ENCODE assay signal across 1 cellular context in the genomic region with DNA sequence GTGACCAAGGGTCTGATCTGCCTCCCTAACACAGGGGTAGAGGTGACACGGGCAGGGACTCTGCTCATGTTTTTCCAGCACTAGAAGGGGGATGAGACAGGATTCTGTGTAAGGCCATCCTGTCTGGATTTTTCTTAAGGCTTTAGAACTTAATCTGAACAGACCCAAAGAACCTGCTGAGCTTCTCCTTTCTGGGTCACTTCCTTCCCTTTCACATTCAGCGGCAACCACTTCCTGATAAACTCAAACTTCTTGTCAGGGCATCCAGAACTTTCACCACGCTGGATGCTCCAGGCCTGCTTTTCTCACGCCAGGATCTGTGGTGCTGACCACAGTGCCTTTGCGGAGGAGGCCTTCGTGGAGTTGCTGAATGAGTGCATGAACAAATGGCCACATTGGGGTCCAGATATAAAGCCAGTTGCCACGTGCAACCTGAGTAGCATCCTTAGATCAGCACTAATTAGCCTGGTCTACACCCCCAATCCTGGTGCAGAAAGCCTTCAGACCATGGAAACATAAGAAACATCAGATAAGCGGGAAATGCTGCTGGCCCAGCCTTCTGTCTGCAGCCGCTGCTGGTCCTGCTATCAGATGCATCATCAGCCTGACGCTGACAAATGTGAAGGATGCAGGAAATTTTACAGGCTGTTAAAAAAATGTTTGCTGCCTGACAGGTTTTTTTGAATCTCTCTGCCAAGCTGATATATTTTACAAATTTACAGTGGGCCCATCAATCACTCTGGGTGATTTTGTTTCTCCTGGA.
TF ChIP-seq lines count a peak whose summit lies in the region.

No MANE protein-coding gene starts in this region.

TF ChIP-seq in WTC11, 78 proteins besides CTCF, POLR2A, EP300 and RAD21 (continued from another document):
- TF ChIP-seq, protein P1, sequence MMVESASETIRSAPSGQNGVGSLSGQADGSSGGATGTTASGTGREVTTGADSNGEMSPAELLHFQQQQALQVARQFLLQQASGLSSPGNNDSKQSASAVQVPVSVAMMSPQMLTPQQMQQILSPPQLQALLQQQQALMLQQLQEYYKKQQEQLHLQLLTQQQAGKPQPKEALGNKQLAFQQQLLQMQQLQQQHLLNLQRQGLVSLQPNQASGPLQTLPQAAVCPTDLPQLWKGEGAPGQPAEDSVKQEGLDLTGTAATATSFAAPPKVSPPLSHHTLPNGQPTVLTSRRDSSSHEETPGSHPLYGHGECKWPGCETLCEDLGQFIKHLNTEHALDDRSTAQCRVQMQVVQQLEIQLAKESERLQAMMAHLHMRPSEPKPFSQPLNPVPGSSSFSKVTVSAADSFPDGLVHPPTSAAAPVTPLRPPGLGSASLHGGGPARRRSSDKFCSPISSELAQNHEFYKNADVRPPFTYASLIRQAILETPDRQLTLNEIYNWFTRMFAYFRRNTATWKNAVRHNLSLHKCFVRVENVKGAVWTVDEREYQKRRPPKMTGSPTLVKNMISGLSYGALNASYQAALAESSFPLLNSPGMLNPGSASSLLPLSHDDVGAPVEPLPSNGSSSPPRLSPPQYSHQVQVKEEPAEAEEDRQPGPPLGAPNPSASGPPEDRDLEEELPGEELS (CRISPR knock-in tag; IDR thresholded peaks at IDR 0.05) = no peak
- TF ChIP-seq ZNF232 (CRISPR knock-in tag; IDR thresholded peaks at IDR 0.05) = no peak
- TF ChIP-seq, protein P2, sequence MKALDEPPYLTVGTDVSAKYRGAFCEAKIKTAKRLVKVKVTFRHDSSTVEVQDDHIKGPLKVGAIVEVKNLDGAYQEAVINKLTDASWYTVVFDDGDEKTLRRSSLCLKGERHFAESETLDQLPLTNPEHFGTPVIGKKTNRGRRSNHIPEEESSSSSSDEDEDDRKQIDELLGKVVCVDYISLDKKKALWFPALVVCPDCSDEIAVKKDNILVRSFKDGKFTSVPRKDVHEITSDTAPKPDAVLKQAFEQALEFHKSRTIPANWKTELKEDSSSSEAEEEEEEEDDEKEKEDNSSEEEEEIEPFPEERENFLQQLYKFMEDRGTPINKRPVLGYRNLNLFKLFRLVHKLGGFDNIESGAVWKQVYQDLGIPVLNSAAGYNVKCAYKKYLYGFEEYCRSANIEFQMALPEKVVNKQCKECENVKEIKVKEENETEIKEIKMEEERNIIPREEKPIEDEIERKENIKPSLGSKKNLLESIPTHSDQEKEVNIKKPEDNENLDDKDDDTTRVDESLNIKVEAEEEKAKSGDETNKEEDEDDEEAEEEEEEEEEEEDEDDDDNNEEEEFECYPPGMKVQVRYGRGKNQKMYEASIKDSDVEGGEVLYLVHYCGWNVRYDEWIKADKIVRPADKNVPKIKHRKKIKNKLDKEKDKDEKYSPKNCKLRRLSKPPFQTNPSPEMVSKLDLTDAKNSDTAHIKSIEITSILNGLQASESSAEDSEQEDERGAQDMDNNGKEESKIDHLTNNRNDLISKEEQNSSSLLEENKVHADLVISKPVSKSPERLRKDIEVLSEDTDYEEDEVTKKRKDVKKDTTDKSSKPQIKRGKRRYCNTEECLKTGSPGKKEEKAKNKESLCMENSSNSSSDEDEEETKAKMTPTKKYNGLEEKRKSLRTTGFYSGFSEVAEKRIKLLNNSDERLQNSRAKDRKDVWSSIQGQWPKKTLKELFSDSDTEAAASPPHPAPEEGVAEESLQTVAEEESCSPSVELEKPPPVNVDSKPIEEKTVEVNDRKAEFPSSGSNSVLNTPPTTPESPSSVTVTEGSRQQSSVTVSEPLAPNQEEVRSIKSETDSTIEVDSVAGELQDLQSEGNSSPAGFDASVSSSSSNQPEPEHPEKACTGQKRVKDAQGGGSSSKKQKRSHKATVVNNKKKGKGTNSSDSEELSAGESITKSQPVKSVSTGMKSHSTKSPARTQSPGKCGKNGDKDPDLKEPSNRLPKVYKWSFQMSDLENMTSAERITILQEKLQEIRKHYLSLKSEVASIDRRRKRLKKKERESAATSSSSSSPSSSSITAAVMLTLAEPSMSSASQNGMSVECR (CRISPR knock-in tag; IDR thresholded peaks at IDR 0.05; ENCODE audit: borderline replicate concordance) = no peak
- TF ChIP-seq ZNF263 (CRISPR knock-in tag; IDR thresholded peaks at IDR 0.05; ENCODE audit: low read depth) = no peak
- TF ChIP-seq, protein P3, sequence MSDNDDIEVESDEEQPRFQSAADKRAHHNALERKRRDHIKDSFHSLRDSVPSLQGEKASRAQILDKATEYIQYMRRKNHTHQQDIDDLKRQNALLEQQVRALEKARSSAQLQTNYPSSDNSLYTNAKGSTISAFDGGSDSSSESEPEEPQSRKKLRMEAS (CRISPR knock-in tag; IDR thresholded peaks at IDR 0.05) = no peak
- no peak for TF ChIP-seq JUN (CRISPR knock-in tag; IDR thresholded peaks at IDR 0.05)
- no peak for TF ChIP-seq CREM (CRISPR knock-in tag; IDR thresholded peaks at IDR 0.05)
- TF ChIP-seq, protein P4, sequence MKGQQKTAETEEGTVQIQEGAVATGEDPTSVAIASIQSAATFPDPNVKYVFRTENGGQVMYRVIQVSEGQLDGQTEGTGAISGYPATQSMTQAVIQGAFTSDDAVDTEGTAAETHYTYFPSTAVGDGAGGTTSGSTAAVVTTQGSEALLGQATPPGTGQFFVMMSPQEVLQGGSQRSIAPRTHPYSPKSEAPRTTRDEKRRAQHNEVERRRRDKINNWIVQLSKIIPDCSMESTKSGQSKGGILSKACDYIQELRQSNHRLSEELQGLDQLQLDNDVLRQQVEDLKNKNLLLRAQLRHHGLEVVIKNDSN (CRISPR knock-in tag; IDR thresholded peaks at IDR 0.05) = no peak
- no peak for TF ChIP-seq NFE2L1 (CRISPR knock-in tag; IDR thresholded peaks at IDR 0.05)
- TF ChIP-seq, protein P5, sequence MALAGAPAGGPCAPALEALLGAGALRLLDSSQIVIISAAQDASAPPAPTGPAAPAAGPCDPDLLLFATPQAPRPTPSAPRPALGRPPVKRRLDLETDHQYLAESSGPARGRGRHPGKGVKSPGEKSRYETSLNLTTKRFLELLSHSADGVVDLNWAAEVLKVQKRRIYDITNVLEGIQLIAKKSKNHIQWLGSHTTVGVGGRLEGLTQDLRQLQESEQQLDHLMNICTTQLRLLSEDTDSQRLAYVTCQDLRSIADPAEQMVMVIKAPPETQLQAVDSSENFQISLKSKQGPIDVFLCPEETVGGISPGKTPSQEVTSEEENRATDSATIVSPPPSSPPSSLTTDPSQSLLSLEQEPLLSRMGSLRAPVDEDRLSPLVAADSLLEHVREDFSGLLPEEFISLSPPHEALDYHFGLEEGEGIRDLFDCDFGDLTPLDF (CRISPR knock-in tag; IDR thresholded peaks at IDR 0.05) = no peak
- TF ChIP-seq, protein P6, sequence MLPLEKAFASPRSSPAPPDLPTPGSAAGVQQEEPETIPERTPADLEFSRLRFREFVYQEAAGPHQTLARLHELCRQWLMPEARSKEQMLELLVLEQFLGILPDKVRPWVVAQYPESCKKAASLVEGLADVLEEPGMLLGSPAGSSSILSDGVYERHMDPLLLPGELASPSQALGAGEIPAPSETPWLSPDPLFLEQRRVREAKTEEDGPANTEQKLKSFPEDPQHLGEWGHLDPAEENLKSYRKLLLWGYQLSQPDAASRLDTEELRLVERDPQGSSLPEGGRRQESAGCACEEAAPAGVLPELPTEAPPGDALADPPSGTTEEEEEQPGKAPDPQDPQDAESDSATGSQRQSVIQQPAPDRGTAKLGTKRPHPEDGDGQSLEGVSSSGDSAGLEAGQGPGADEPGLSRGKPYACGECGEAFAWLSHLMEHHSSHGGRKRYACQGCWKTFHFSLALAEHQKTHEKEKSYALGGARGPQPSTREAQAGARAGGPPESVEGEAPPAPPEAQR (CRISPR knock-in tag; IDR thresholded peaks at IDR 0.05) = no peak
- TF ChIP-seq RELA (CRISPR knock-in tag; IDR thresholded peaks at IDR 0.05; ENCODE audit: borderline replicate concordance) = no peak
- TF ChIP-seq, protein P7, sequence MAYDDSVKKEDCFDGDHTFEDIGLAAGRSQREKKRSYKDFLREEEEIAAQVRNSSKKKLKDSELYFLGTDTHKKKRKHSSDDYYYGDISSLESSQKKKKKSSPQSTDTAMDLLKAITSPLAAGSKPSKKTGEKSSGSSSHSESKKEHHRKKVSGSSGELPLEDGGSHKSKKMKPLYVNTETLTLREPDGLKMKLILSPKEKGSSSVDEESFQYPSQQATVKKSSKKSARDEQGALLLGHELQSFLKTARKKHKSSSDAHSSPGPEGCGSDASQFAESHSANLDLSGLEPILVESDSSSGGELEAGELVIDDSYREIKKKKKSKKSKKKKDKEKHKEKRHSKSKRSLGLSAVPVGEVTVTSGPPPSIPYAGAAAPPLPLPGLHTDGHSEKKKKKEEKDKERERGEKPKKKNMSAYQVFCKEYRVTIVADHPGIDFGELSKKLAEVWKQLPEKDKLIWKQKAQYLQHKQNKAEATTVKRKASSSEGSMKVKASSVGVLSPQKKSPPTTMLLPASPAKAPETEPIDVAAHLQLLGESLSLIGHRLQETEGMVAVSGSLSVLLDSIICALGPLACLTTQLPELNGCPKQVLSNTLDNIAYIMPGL (CRISPR knock-in tag; IDR thresholded peaks at IDR 0.05) = no peak
- TF ChIP-seq ZNF416 (CRISPR knock-in tag; IDR thresholded peaks at IDR 0.05) = no peak
- TF ChIP-seq ZNF396 (CRISPR knock-in tag; IDR thresholded peaks at IDR 0.05; ENCODE audit: borderline replicate concordance) = no peak
- TF ChIP-seq, protein P8, sequence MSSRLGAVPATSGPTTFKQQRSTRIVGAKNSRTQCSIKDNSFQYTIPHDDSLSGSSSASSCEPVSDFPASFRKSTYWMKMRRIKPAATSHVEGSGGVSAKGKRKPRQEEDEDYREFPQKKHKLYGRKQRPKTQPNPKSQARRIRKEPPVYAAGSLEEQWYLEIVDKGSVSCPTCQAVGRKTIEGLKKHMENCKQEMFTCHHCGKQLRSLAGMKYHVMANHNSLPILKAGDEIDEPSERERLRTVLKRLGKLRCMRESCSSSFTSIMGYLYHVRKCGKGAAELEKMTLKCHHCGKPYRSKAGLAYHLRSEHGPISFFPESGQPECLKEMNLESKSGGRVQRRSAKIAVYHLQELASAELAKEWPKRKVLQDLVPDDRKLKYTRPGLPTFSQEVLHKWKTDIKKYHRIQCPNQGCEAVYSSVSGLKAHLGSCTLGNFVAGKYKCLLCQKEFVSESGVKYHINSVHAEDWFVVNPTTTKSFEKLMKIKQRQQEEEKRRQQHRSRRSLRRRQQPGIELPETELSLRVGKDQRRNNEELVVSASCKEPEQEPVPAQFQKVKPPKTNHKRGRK (CRISPR knock-in tag; IDR thresholded peaks at IDR 0.05; ENCODE audit: borderline replicate concordance) = no peak
- no peak for TF ChIP-seq ZNF317 (CRISPR knock-in tag; IDR thresholded peaks at IDR 0.05; ENCODE audit: borderline replicate concordance, low read depth)
- no peak for TF ChIP-seq SOX15 (CRISPR knock-in tag; IDR thresholded peaks at IDR 0.05)
TF ChIP-seq in WTC11: peak in this region for 0.
